Comparison of ENCODE assay signal across 8 cellular contexts in the genomic region with DNA sequence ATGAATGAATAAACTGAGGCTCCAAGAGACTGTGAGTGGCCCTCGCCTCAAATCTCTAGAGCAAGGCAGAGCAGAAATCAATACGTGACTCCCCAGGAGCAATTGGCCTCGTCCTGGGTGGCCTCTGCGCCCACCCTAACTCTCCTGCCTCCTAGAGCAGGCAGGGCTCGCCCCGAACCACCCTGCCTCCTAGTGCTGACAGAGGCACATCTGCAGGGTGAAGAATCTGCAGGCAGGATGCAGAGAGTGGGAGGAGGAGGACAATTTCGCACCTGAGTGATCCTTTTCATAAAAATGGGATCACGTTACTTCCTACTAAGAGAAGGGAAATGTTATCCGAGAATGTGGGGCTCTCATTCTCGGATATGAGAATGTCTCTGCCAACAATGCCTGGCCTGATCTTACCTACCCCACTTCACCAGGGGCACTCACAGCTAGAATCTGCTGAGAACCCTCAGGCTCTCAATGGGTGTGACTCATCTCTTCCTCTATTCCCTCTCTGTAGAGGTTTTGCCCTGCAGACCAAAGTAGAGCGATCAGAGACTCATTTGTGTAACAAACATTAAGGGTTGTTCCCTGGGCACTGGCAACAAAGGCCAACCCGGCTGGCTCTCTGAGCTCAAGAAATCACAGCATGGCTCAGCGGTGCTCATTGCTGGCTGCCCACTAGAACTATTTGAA.
DNase-seq lines count a peak whose midpoint lies in the region; ATAC-seq and TF ChIP-seq lines count a peak whose summit lies in the region.

No MANE protein-coding gene starts in this region.

- H3K27me3 ChIP-seq in foreskin keratinocyte, result no peaks in the 10 kb centered on the region

- H3K4me1 Mint-ChIP-seq in activated CD4-positive, alpha-beta memory T cell treated with anti-CD3 and anti-CD28 coated beads, Interleukin-2, amount 10 ng/mL, durations not matched to agents 7 days and 5 days, result peaks cover 77% of the 10 kb centered on the region
- peaks cover 68% of the 10 kb centered on the region for H3K4me1 Mint-ChIP-seq in stimulated activated memory B cell treated with anti-CD40 and anti-IgM and Interleukin-4, amounts not matched to agents 10 μg/mL and 1 μg/mL and 100 μg/mL, for 72 hours

- peak overlapping the region; percentile 89 for H3K27ac Mint-ChIP-seq in activated CD4-positive, alpha-beta memory T cell treated with anti-CD3 and anti-CD28 coated beads, Interleukin-2, amount 10 ng/mL, durations not matched to agents 7 days and 5 days
- peak overlapping the region; percentile 96 for H3K27ac Mint-ChIP-seq in stimulated activated memory B cell treated with anti-CD40 and anti-IgM and Interleukin-4, amounts not matched to agents 10 μg/mL and 1 μg/mL and 100 μg/mL, for 72 hours

- ATAC-seq in GM19043 (IDR thresholded peaks at IDR 0.05; ENCODE audit: low read depth, unreplicated experiment) (peak; percentile 39), HG03354 (IDR thresholded peaks at IDR 0.05; ENCODE audit: poor library complexity, severe bottlenecking, unreplicated experiment) (peak; percentile 49), foreskin keratinocyte (peak; percentile 96)
- peak; percentile 78 for ATAC-seq in stimulated activated memory B cell treated with anti-CD40 and anti-IgM and Interleukin-4, amounts not matched to agents 10 μg/mL and 1 μg/mL and 100 μg/mL, for 72 hours

- H3K4me3 Mint-ChIP-seq in activated CD4-positive, alpha-beta memory T cell treated with anti-CD3 and anti-CD28 coated beads, Interleukin-2, amount 10 ng/mL, durations not matched to agents 7 days and 5 days, result peak overlapping the region; percentile 64
- no peak overlapping the region for H3K4me3 Mint-ChIP-seq in stimulated activated memory B cell treated with anti-CD40 and anti-IgM and Interleukin-4, amounts not matched to agents 10 μg/mL and 1 μg/mL and 100 μg/mL, for 72 hours

- peak; percentile 59 to 64 for DNase-seq in AML-193 (lab: John Stamatoyannopoulos, UW)
- peak; percentile 84 for DNase-seq in NCI-H226
- peak; percentile 69 for DNase-seq in activated CD4-positive, alpha-beta memory T cell treated with anti-CD3 and anti-CD28 coated beads, Interleukin-2, amount 10 ng/mL, durations not matched to agents 7 days and 5 days
- peak; percentile 78 to 85 for DNase-seq in foreskin keratinocyte
- DNase-seq in coronary artery (ENCODE audit: low spot score), result no peak

- POLR2A ChIA-PET in activated CD4-positive, alpha-beta memory T cell treated with anti-CD3 and anti-CD28 coated beads, Interleukin-2, amount 10 ng/mL, durations not matched to agents 7 days and 5 days (lab: Charles Lee), result interaction anchor here (0.7 to 5.8 kb wide), 23 partner anchors 10 to 474 kb away, joined by 3 to 113 read pairs (median 5); partner anchors contain the start of genes BCL2L14, BORCS5 and ETV6

- CTCF ChIA-PET in activated CD4-positive, alpha-beta memory T cell treated with anti-CD3 and anti-CD28 coated beads, Interleukin-2, amount 10 ng/mL, durations not matched to agents 7 days and 5 days (lab: Charles Lee), result interaction anchor here (0.8 to 3.4 kb wide), 14 partner anchors 9 to 464 kb away, joined by 3 to 43 read pairs (median 9); partner anchors contain the start of gene ETV6

- no peak overlapping the region for H3K27ac ChIP-seq in foreskin keratinocyte
- H3K27ac ChIP-seq in coronary artery, result peak overlapping the region in 1 of 2 donors; percentile 36

- peaks cover 12% of the 10 kb centered on the region for H3K36me3 Mint-ChIP-seq in activated CD4-positive, alpha-beta memory T cell treated with anti-CD3 and anti-CD28 coated beads, Interleukin-2, amount 10 ng/mL, durations not matched to agents 7 days and 5 days (ENCODE audit: low read depth)
- H3K36me3 Mint-ChIP-seq in stimulated activated memory B cell treated with anti-CD40 and anti-IgM and Interleukin-4, amounts not matched to agents 10 μg/mL and 1 μg/mL and 100 μg/mL, for 72 hours, result no peaks in the 10 kb centered on the region

- H3K27me3 Mint-ChIP-seq in activated CD4-positive, alpha-beta memory T cell treated with anti-CD3 and anti-CD28 coated beads, Interleukin-2, amount 10 ng/mL, durations not matched to agents 7 days and 5 days, result peaks cover 18% of the 10 kb centered on the region
- no peaks in the 10 kb centered on the region for H3K27me3 Mint-ChIP-seq in stimulated activated memory B cell treated with anti-CD40 and anti-IgM and Interleukin-4, amounts not matched to agents 10 μg/mL and 1 μg/mL and 100 μg/mL, for 72 hours

- TF ChIP-seq CTCF in foreskin keratinocyte (conservative IDR thresholded peaks at IDR 0.05), result peak; percentile 53
- TF ChIP-seq CTCF in coronary artery (IDR thresholded peaks at IDR 0.05), result no peak

- no peak overlapping the region for H3K4me3 ChIP-seq in coronary artery

- peaks cover 3% of the 10 kb centered on the region for H3K9me3 Mint-ChIP-seq in activated CD4-positive, alpha-beta memory T cell treated with anti-CD3 and anti-CD28 coated beads, Interleukin-2, amount 10 ng/mL, durations not matched to agents 7 days and 5 days
- H3K9me3 Mint-ChIP-seq in stimulated activated memory B cell treated with anti-CD40 and anti-IgM and Interleukin-4, amounts not matched to agents 10 μg/mL and 1 μg/mL and 100 μg/mL, for 72 hours, result no peaks in the 10 kb centered on the region

- peaks cover 19% of the 10 kb centered on the region for H3K4me1 ChIP-seq in foreskin keratinocyte

Comparison
In these comparisons a context has a peak if more than half of its experiments do, and no peak if none do; other contexts are left out.
1. ATAC-seq: peak in every context shown above with its lines; median percentile 96 in foreskin keratinocyte; 78 in stimulated activated memory B cell treated with anti-CD40 and anti-IgM and Interleukin-4, amounts not matched to agents 10 μg/mL and 1 μg/mL and 100 μg/mL, for 72 hours; 49 in HG03354; 39 in GM19043.